Comparison of ENCODE assay signal across 1 cellular context in the genomic region with DNA sequence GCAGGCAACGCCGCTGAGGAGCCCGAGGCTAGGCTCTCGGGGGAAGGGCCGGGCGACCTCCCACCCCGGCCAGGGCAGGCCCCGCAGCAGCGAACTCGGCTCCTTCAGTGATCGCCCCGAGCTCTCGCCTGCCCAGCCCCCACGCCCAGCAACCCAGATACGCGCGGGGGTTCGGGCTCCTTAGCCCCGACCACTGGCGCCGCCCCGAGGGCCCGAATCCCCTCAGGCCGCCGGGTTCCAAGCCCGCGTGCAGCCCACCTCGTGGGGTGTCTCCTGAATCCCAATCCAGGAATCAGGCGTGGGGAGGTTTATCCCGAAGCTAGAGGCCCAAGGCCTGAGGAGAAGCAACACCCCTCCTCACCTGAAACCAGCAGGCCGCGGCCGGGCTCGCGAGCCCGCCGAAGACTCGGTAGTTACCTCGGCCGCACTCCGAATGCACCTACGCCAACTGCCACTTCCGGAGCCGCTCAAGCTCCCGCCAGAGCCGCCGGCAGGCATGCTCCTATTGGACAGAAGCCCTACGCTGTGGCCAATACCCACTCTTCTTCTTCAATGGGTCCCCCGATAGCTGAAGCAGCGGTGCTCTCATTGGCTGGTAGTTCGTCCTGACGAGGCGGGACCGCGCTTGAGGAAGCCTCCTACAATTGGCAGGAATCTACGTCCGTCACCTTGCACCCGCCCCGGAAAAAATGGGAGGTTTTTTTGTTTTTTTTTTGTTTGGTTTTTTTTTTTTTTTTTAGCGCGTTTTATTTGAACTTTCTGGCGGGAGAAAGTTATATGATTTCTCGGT.
TF ChIP-seq lines count a peak whose summit lies in the region.

A gene with protein sequence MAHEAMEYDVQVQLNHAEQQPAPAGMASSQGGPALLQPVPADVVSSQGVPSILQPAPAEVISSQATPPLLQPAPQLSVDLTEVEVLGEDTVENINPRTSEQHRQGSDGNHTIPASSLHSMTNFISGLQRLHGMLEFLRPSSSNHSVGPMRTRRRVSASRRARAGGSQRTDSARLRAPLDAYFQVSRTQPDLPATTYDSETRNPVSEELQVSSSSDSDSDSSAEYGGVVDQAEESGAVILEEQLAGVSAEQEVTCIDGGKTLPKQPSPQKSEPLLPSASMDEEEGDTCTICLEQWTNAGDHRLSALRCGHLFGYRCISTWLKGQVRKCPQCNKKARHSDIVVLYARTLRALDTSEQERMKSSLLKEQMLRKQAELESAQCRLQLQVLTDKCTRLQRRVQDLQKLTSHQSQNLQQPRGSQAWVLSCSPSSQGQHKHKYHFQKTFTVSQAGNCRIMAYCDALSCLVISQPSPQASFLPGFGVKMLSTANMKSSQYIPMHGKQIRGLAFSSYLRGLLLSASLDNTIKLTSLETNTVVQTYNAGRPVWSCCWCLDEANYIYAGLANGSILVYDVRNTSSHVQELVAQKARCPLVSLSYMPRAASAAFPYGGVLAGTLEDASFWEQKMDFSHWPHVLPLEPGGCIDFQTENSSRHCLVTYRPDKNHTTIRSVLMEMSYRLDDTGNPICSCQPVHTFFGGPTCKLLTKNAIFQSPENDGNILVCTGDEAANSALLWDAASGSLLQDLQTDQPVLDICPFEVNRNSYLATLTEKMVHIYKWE (minus strand): TSS at position 453 of the 790 bp plus-strand sequence. CDS start 5,428 bp downstream, outside the sequence.

TF ChIP-seq in endothelial cell of umbilical vein, 7 proteins besides CTCF, POLR2A, EP300 and RAD21:
- TF ChIP-seq GATA2 (IDR thresholded peaks at IDR 0.05; ENCODE audit: insufficient read depth, insufficient read length, low read depth, low read length) (no peak), POLR2AphosphoS5 (IDR thresholded peaks at IDR 0.05; ENCODE audit: insufficient read depth, low read depth, low read length) (peak; percentile 91)
